ENCODE assay signal across 16 cellular contexts in the genomic region with DNA sequence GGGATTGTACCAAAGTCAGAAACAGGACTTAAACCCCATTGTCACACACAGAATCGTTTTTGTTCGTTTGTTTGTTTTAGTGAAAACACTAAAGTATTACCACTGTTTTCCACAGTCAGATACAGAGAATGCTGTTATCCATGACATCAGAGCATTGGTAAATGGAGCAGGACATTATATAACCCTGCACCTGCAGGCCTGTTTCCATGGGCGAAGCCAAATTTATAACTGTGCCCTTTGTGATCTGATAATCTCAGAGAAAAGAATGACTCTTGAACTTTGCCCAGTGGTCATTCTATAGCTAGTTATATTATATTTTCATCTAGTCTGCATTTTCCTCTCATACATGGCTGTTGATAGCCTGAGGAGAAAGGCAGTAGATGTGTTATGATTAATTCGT.
"Had no signal": no experiment of that assay in that cellular context is flagged by ENCODE, and none has a peak within 500 bp of the region (broad histone marks: within the 10 kb centered on the region; RNA-seq: fewer than 3 reads in every experiment).

No MANE protein-coding gene starts in this region.

- H3K27ac ChIP-seq: esophagus squamous epithelium, gastroesophageal sphincter, neural progenitor cell, ovary, right lobe of liver, spleen had no signal

- H3K27me3 ChIP-seq: neural progenitor cell, ovary, right lobe of liver, spleen had no signal

- DNase-seq: esophagus squamous epithelium; foreskin fibroblast; kidney; left cardiac atrium; nucleus accumbens; ovary; retina; right lobe of liver; spleen; stimulated activated CD4-positive, alpha-beta T cell treated with anti-CD3 and anti-CD28 coated beads, Interleukin-15, amount 100 ng/mL, for 24 hours; stimulated activated CD4-positive, alpha-beta T cell treated with anti-CD3 and anti-CD28 coated beads, Interleukin-1b, Interleukin-23, amount 100 ng/mL, for 48 hours; stimulated activated CD4-positive, alpha-beta T cell treated with anti-CD3 and anti-CD28 coated beads, Interleukin-4, amount 100 ng/mL, for 24 hours had no signal

- H3K4me1 ChIP-seq: esophagus squamous epithelium, gastroesophageal sphincter, right lobe of liver, spleen had no signal

- H3K9me3 ChIP-seq: esophagus squamous epithelium, gastroesophageal sphincter, ovary, right lobe of liver, spleen had no signal

- H3K4me3 ChIP-seq: esophagus squamous epithelium, gastroesophageal sphincter, neural progenitor cell, ovary, right lobe of liver, spleen had no signal

- ATAC-seq: gastroesophageal sphincter; left cardiac atrium; natural killer cell treated with Interleukin-12 subunit alpha and Interleukin-12 subunit beta and Interleukin-15 and Interleukin-18, amount 100 ng/mL, for 72 hours; right lobe of liver; stimulated activated memory B cell treated with anti-CD40 and anti-IgM and Interleukin-4, amounts not matched to agents 10 μg/mL and 1 μg/mL and 100 μg/mL, for 72 hours had no signal

- H3K36me3 ChIP-seq: esophagus squamous epithelium, gastroesophageal sphincter, neural progenitor cell, ovary, right lobe of liver, spleen had no signal
